Comparison of ENCODE assay signal across 1 cellular context in genomic region chr1:154557248-154557938, GRCh38.
TF ChIP-seq lines count a peak whose summit lies in the region.

No MANE protein-coding gene starts in this region.

TF ChIP-seq in GM23338, 12 proteins besides CTCF, POLR2A, EP300 and RAD21 (continued from another document):
- TF ChIP-seq, protein P1, sequence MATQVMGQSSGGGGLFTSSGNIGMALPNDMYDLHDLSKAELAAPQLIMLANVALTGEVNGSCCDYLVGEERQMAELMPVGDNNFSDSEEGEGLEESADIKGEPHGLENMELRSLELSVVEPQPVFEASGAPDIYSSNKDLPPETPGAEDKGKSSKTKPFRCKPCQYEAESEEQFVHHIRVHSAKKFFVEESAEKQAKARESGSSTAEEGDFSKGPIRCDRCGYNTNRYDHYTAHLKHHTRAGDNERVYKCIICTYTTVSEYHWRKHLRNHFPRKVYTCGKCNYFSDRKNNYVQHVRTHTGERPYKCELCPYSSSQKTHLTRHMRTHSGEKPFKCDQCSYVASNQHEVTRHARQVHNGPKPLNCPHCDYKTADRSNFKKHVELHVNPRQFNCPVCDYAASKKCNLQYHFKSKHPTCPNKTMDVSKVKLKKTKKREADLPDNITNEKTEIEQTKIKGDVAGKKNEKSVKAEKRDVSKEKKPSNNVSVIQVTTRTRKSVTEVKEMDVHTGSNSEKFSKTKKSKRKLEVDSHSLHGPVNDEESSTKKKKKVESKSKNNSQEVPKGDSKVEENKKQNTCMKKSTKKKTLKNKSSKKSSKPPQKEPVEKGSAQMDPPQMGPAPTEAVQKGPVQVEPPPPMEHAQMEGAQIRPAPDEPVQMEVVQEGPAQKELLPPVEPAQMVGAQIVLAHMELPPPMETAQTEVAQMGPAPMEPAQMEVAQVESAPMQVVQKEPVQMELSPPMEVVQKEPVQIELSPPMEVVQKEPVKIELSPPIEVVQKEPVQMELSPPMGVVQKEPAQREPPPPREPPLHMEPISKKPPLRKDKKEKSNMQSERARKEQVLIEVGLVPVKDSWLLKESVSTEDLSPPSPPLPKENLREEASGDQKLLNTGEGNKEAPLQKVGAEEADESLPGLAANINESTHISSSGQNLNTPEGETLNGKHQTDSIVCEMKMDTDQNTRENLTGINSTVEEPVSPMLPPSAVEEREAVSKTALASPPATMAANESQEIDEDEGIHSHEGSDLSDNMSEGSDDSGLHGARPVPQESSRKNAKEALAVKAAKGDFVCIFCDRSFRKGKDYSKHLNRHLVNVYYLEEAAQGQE (IDR thresholded peaks at IDR 0.05; ENCODE audit: unreplicated experiment): no peak
- TF ChIP-seq NANOG (IDR thresholded peaks at IDR 0.05; ENCODE audit: borderline replicate concordance) (no peak), STAT1 (IDR thresholded peaks at IDR 0.05; ENCODE audit: unreplicated experiment) (no peak)
